1 cellular context compared by ENCODE assay signal in genomic region chr1:34268311-34269042, GRCh38.
TF ChIP-seq lines count a peak whose summit lies in the region.

No MANE protein-coding gene starts in this region.

TF ChIP-seq in endothelial cell of umbilical vein, 7 proteins besides CTCF, POLR2A, EP300 and RAD21 (continued from another document):
- TF ChIP-seq EZH2 (IDR thresholded peaks at IDR 0.05; ENCODE audit: borderline replicate concordance, low read depth, low read length, severe bottlenecking), result no peak
- no peak for TF ChIP-seq GATA2 (IDR thresholded peaks at IDR 0.05; ENCODE audit: insufficient read depth, insufficient read length, low read depth, low read length)
